In genomic region chr3:179599531-179599930, GRCh38 we compare ENCODE assay signal across 2 cellular contexts.
TF ChIP-seq lines count a peak whose summit lies in the region.

No MANE protein-coding gene starts in this region.

TF ChIP-seq in IMR-90, 13 proteins besides CTCF, POLR2A, EP300 and RAD21:
- no peak for TF ChIP-seq MAZ (IDR thresholded peaks at IDR 0.05; ENCODE audit: borderline replicate concordance, low read depth, low read length)
- no peak for TF ChIP-seq MXI1 (IDR thresholded peaks at IDR 0.05; ENCODE audit: borderline replicate concordance, low read depth, low read length)
- no peak for TF ChIP-seq FOS (IDR thresholded peaks at IDR 0.05; ENCODE audit: low read depth, low read length)
- no peak for TF ChIP-seq USF2 (IDR thresholded peaks at IDR 0.05; ENCODE audit: low read depth, low read length)
- TF ChIP-seq CHD1 (IDR thresholded peaks at IDR 0.05; ENCODE audit: low read depth, low read length), result no peak
- TF ChIP-seq RFX5 (IDR thresholded peaks at IDR 0.05; ENCODE audit: low read depth, low read length), result no peak
- no peak for TF ChIP-seq MAFK (IDR thresholded peaks at IDR 0.05; ENCODE audit: low read depth, low read length)
TF ChIP-seq in IMR-90: peak in this region for 0.

TF ChIP-seq in SK-N-SH treated with all-trans-retinoic acid at 6 μM for 48 hours, 23 proteins besides CTCF, POLR2A, EP300 and RAD21:
- TF ChIP-seq ESRRG (CRISPR knock-in tag; IDR thresholded peaks at IDR 0.05) (no peak), TSHZ2 (CRISPR knock-in tag; IDR thresholded peaks at IDR 0.05) (no peak), ISL1 (CRISPR knock-in tag; IDR thresholded peaks at IDR 0.05) (peak; percentile 28; the same call in 1 of the 2 replicates), ZNF8 (CRISPR knock-in tag; IDR thresholded peaks at IDR 0.05) (no peak)
